In the genomic region with DNA sequence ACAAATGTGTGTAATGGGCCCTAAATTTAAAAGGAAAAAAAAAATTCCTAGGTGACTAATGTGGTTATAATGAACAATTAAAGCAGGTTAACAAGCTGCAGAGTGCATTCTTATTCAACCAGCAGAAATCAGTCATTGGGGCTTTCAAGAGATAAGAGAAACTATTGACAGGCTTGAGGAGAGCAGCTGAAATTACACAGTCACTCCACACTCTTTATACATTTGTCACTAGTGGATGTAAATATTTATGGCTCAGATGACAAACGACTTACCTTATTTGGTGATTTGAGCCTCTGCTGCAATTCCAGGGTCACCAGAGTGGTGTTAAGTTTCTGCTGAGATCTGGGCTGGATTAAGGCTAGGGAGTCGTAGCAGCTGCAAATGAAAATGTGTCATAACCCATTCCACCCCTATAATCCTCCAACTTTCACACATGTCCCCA, we compare ENCODE assay signal across 12 cellular contexts.
DNase-seq lines count a peak whose midpoint lies in the region; ATAC-seq and TF ChIP-seq lines count a peak whose summit lies in the region.
"Had no signal": no experiment of that assay in that cellular context is flagged by ENCODE, and none has a peak within 500 bp of the region (broad histone marks: within the 10 kb centered on the region; RNA-seq: fewer than 3 reads in every experiment).

No MANE protein-coding gene starts in this region.

- intact Hi-C loops in PC-3 (cut with micrococcal nuclease) = no loop called here

- H3K36me3 ChIP-seq in HUES64 (ENCODE audit: insufficient read depth, low read length) (no peaks in the 10 kb centered on the region), PC-3 (ENCODE audit: low read depth, low read length) (no peaks in the 10 kb centered on the region), hepatocyte (replicated peaks; ENCODE audit: insufficient read depth, low read depth) (no peaks in the 10 kb centered on the region), Peyer's patch (no peaks in the 10 kb centered on the region)
- H3K36me3 ChIP-seq: ascending aorta had no signal

- H3K79me2 ChIP-seq in PC-3 (ENCODE audit: low read length) = no peaks in the 10 kb centered on the region
- no peaks in the 10 kb centered on the region for H3K79me2 ChIP-seq in hepatocyte

- no peak for TF ChIP-seq POLR2A in Peyer's patch (IDR thresholded peaks at IDR 0.05)

- CTCF ChIA-PET in PC-3 (lab: Charles Lee) = no interaction called here

- 71% methylated on average over 2 of the region's 2 CpGs for WGBS in HUES64
- 6% methylated on average over 2 of the region's 2 CpGs for WGBS in hepatocyte (ENCODE audit: low lambda C conversion rate, missing lambda C conversion rate)

- H3K9me3 ChIP-seq in HUES64 (ENCODE audit: insufficient read depth, low read depth, low read length) (no peaks in the 10 kb centered on the region), PC-3 (ENCODE audit: low read length) (no peaks in the 10 kb centered on the region), hepatocyte (ENCODE audit: low read depth) (no peaks in the 10 kb centered on the region), Peyer's patch (no peaks in the 10 kb centered on the region)
- H3K9me3 ChIP-seq: ascending aorta had no signal

- H3K4me1 ChIP-seq in HUES64 (ENCODE audit: insufficient read depth, low read length) (peaks cover 16% of the 10 kb centered on the region; the same call in 1 of the 2 replicates), PC-3 (ENCODE audit: insufficient read depth, low read length) (peaks cover 29% of the 10 kb centered on the region), hepatocyte (ENCODE audit: insufficient read depth) (peaks cover 22% of the 10 kb centered on the region), Peyer's patch (no peaks in the 10 kb centered on the region)
- H3K4me1 ChIP-seq: ascending aorta had no signal

- H3K27ac ChIP-seq in HUES64 (ENCODE audit: low read depth, low read length) = peak overlapping the region; percentile 39; the same call in 1 of the 2 replicates
- H3K27ac ChIP-seq in PC-3 (ENCODE audit: low read length) = no peak overlapping the region
- H3K27ac ChIP-seq in hepatocyte = peak overlapping the region; percentile 71
- no peak overlapping the region for H3K27ac ChIP-seq in Peyer's patch
- H3K27ac ChIP-seq: ascending aorta had no signal

- POLR2A ChIA-PET in PC-3 (lab: Charles Lee; ENCODE audit: unreplicated experiment) = no interaction called here

- DNase-seq in AG08396 (ENCODE audit: low spot score) = peak; percentile 5
- DNase-seq in PC-3 = peak; percentile 64
- DNase-seq in hepatocyte (ENCODE audit: low spot score) = peak; percentile 31
- DNase-seq in effector CD4-positive, alpha-beta T cell = no peak
- no peak for DNase-seq in Peyer's patch
- DNase-seq: NCI-H1694; stimulated activated naive B cell treated with anti-CD40 and anti-IgM and Interleukin-4, amounts not matched to agents 10 μg/mL and 1 μg/mL and 100 μg/mL, for 72 hours had no signal

- no TSS peak for BruUV-seq in PC-3 (replicated peaks; lab: Mats Ljungman, UMichigan)

- peak overlapping the region; percentile 22; the same call in 1 of the 2 replicates for H3K9ac ChIP-seq in HUES64 (ENCODE audit: low read depth, low read length)
- no peak overlapping the region for H3K9ac ChIP-seq in PC-3 (ENCODE audit: low read length)

- H3K27me3 ChIP-seq in HUES64 (ENCODE audit: insufficient read depth, low read length) (no peaks in the 10 kb centered on the region), PC-3 (ENCODE audit: low read length) (no peaks in the 10 kb centered on the region), hepatocyte (no peaks in the 10 kb centered on the region), Peyer's patch (no peaks in the 10 kb centered on the region)
- H3K27me3 ChIP-seq: ascending aorta had no signal

- TF ChIP-seq CTCF in PC-3 (conservative IDR thresholded peaks at IDR 0.05; ENCODE audit: low read depth, low read length) (no peak), hepatocyte (IDR thresholded peaks at IDR 0.05; ENCODE audit: poor library complexity) (no peak), Peyer's patch (IDR thresholded peaks at IDR 0.05) (no peak)

- ATAC-seq in PC-3 (peak; percentile 54), HG02763 (IDR thresholded peaks at IDR 0.05; ENCODE audit: unreplicated experiment) (no peak), HG03139 (IDR thresholded peaks at IDR 0.05; ENCODE audit: unreplicated experiment) (no peak)
- ATAC-seq: GM12878; stimulated activated naive B cell treated with anti-CD40 and anti-IgM and Interleukin-4, amounts not matched to agents 10 μg/mL and 1 μg/mL and 100 μg/mL, for 72 hours had no signal

- no peaks in the 10 kb centered on the region for H4K20me1 ChIP-seq in PC-3 (ENCODE audit: low read length)
- H4K20me1 ChIP-seq in hepatocyte (ENCODE audit: insufficient read depth, poor library complexity, severe bottlenecking) = no peaks in the 10 kb centered on the region

- no peak overlapping the region for H3K4me3 ChIP-seq in HUES64 (ENCODE audit: low read length)
- H3K4me3 ChIP-seq in PC-3 (ENCODE audit: low read length) = no peak overlapping the region
- H3K4me3 ChIP-seq in hepatocyte = no peak overlapping the region
- no peak overlapping the region for H3K4me3 ChIP-seq in Peyer's patch
- H3K4me3 ChIP-seq: ascending aorta, GM12878 had no signal

- H2AFZ ChIP-seq in PC-3 (ENCODE audit: low read length) (no peak overlapping the region), hepatocyte (no peak overlapping the region)

- no peaks in the 10 kb centered on the region for H3F3A ChIP-seq in PC-3 (ENCODE audit: low read length, unreplicated experiment)

- H3K4me2 ChIP-seq in PC-3 (ENCODE audit: low read length) = no peak overlapping the region
- no peak overlapping the region for H3K4me2 ChIP-seq in hepatocyte

- H3K9me2 ChIP-seq in PC-3 (replicated peaks; ENCODE audit: low read length) (no peaks in the 10 kb centered on the region), hepatocyte (replicated peaks; ENCODE audit: insufficient read depth) (no peaks in the 10 kb centered on the region)

Comparison
In these comparisons a context has a peak if more than half of its experiments do, and no peak if none do; other contexts are left out.
1. DNase-seq: peak in AG08396 (single experiment), PC-3 (single experiment) and hepatocyte (single experiment); none in effector CD4-positive, alpha-beta T cell (single experiment) and Peyer's patch (0 of 3).
2. H3K27ac ChIP-seq: peak in HUES64 (single experiment) and hepatocyte (single experiment); none in PC-3 (single experiment) and Peyer's patch (0 of 4).